In the genomic region with DNA sequence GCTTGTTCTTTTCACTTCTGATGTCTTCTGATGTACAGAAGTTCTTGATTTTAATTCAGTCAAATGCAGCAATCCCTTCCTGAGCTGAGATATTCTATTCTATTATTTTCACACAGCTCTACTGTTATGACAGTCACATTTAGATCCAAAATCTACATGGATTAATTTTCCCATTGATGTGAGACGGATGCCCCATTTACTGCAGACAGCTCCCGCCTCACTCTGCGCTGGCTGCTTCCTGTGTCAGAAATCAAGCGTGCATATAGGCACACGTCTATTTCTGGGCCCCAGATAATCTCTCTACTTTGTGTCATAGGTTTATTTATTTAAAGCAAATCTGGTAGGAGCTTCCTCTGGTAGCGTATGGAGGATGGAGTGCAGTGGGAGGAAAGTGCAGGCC, we compare ENCODE assay signal across 1 cellular context.
TF ChIP-seq lines count a peak whose summit lies in the region.

No MANE protein-coding gene starts in this region.

TF ChIP-seq in HepG2, 621 proteins besides CTCF, POLR2A, EP300 and RAD21:
- TF ChIP-seq ZNF496 (CRISPR knock-in tag; IDR thresholded peaks at IDR 0.05; ENCODE audit: insufficient replicate concordance) (no peak), TBP (CRISPR knock-in tag; IDR thresholded peaks at IDR 0.05) (no peak), YEATS4 (CRISPR knock-in tag; IDR thresholded peaks at IDR 0.05; ENCODE audit: borderline replicate concordance) (no peak), GABPA (IDR thresholded peaks at IDR 0.05; ENCODE audit: low read depth, low read length) (no peak), GABPA (CRISPR knock-in tag; IDR thresholded peaks at IDR 0.05; ENCODE audit: low read depth) (no peak), MAFG (CRISPR knock-in tag; IDR thresholded peaks at IDR 0.05) (no peak), CBFB (CRISPR knock-in tag; IDR thresholded peaks at IDR 0.05) (no peak)
- TF ChIP-seq, protein P1, sequence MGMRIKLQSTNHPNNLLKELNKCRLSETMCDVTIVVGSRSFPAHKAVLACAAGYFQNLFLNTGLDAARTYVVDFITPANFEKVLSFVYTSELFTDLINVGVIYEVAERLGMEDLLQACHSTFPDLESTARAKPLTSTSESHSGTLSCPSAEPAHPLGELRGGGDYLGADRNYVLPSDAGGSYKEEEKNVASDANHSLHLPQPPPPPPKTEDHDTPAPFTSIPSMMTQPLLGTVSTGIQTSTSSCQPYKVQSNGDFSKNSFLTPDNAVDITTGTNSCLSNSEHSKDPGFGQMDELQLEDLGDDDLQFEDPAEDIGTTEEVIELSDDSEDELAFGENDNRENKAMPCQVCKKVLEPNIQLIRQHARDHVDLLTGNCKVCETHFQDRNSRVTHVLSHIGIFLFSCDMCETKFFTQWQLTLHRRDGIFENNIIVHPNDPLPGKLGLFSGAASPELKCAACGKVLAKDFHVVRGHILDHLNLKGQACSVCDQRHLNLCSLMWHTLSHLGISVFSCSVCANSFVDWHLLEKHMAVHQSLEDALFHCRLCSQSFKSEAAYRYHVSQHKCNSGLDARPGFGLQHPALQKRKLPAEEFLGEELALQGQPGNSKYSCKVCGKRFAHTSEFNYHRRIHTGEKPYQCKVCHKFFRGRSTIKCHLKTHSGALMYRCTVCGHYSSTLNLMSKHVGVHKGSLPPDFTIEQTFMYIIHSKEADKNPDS (CRISPR knock-in tag; IDR thresholded peaks at IDR 0.05) = no peak
- TF ChIP-seq, protein P2, sequence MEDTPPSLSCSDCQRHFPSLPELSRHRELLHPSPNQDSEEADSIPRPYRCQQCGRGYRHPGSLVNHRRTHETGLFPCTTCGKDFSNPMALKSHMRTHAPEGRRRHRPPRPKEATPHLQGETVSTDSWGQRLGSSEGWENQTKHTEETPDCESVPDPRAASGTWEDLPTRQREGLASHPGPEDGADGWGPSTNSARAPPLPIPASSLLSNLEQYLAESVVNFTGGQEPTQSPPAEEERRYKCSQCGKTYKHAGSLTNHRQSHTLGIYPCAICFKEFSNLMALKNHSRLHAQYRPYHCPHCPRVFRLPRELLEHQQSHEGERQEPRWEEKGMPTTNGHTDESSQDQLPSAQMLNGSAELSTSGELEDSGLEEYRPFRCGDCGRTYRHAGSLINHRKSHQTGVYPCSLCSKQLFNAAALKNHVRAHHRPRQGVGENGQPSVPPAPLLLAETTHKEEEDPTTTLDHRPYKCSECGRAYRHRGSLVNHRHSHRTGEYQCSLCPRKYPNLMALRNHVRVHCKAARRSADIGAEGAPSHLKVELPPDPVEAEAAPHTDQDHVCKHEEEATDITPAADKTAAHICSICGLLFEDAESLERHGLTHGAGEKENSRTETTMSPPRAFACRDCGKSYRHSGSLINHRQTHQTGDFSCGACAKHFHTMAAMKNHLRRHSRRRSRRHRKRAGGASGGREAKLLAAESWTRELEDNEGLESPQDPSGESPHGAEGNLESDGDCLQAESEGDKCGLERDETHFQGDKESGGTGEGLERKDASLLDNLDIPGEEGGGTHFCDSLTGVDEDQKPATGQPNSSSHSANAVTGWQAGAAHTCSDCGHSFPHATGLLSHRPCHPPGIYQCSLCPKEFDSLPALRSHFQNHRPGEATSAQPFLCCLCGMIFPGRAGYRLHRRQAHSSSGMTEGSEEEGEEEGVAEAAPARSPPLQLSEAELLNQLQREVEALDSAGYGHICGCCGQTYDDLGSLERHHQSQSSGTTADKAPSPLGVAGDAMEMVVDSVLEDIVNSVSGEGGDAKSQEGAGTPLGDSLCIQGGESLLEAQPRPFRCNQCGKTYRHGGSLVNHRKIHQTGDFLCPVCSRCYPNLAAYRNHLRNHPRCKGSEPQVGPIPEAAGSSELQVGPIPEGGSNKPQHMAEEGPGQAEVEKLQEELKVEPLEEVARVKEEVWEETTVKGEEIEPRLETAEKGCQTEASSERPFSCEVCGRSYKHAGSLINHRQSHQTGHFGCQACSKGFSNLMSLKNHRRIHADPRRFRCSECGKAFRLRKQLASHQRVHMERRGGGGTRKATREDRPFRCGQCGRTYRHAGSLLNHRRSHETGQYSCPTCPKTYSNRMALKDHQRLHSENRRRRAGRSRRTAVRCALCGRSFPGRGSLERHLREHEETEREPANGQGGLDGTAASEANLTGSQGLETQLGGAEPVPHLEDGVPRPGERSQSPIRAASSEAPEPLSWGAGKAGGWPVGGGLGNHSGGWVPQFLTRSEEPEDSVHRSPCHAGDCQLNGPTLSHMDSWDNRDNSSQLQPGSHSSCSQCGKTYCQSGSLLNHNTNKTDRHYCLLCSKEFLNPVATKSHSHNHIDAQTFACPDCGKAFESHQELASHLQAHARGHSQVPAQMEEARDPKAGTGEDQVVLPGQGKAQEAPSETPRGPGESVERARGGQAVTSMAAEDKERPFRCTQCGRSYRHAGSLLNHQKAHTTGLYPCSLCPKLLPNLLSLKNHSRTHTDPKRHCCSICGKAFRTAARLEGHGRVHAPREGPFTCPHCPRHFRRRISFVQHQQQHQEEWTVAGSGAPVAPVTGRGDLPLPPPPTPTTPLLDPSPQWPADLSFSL (CRISPR knock-in tag; IDR thresholded peaks at IDR 0.05) = no peak
- TF ChIP-seq, protein P3, sequence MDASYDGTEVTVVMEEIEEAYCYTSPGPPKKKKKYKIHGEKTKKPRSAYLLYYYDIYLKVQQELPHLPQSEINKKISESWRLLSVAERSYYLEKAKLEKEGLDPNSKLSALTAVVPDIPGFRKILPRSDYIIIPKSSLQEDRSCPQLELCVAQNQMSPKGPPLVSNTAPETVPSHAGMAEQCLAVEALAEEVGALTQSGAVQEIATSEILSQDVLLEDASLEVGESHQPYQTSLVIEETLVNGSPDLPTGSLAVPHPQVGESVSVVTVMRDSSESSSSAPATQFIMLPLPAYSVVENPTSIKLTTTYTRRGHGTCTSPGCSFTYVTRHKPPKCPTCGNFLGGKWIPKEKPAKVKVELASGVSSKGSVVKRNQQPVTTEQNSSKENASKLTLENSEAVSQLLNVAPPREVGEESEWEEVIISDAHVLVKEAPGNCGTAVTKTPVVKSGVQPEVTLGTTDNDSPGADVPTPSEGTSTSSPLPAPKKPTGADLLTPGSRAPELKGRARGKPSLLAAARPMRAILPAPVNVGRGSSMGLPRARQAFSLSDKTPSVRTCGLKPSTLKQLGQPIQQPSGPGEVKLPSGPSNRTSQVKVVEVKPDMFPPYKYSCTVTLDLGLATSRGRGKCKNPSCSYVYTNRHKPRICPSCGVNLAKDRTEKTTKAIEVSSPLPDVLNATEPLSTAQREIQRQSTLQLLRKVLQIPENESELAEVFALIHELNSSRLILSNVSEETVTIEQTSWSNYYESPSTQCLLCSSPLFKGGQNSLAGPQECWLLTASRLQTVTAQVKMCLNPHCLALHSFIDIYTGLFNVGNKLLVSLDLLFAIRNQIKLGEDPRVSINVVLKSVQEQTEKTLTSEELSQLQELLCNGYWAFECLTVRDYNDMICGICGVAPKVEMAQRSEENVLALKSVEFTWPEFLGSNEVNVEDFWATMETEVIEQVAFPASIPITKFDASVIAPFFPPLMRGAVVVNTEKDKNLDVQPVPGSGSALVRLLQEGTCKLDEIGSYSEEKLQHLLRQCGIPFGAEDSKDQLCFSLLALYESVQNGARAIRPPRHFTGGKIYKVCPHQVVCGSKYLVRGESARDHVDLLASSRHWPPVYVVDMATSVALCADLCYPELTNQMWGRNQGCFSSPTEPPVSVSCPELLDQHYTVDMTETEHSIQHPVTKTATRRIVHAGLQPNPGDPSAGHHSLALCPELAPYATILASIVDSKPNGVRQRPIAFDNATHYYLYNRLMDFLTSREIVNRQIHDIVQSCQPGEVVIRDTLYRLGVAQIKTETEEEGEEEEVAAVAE (CRISPR knock-in tag; IDR thresholded peaks at IDR 0.05; ENCODE audit: borderline replicate concordance) = no peak
- TF ChIP-seq, protein P4, sequence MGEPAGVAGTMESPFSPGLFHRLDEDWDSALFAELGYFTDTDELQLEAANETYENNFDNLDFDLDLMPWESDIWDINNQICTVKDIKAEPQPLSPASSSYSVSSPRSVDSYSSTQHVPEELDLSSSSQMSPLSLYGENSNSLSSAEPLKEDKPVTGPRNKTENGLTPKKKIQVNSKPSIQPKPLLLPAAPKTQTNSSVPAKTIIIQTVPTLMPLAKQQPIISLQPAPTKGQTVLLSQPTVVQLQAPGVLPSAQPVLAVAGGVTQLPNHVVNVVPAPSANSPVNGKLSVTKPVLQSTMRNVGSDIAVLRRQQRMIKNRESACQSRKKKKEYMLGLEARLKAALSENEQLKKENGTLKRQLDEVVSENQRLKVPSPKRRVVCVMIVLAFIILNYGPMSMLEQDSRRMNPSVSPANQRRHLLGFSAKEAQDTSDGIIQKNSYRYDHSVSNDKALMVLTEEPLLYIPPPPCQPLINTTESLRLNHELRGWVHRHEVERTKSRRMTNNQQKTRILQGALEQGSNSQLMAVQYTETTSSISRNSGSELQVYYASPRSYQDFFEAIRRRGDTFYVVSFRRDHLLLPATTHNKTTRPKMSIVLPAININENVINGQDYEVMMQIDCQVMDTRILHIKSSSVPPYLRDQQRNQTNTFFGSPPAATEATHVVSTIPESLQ (CRISPR knock-in tag; conservative IDR thresholded peaks at IDR 0.05) = no peak
- TF ChIP-seq, protein P5, sequence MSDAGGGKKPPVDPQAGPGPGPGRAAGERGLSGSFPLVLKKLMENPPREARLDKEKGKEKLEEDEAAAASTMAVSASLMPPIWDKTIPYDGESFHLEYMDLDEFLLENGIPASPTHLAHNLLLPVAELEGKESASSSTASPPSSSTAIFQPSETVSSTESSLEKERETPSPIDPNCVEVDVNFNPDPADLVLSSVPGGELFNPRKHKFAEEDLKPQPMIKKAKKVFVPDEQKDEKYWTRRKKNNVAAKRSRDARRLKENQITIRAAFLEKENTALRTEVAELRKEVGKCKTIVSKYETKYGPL (CRISPR knock-in tag; IDR thresholded peaks at IDR 0.05) = no peak
